In the genomic region with DNA sequence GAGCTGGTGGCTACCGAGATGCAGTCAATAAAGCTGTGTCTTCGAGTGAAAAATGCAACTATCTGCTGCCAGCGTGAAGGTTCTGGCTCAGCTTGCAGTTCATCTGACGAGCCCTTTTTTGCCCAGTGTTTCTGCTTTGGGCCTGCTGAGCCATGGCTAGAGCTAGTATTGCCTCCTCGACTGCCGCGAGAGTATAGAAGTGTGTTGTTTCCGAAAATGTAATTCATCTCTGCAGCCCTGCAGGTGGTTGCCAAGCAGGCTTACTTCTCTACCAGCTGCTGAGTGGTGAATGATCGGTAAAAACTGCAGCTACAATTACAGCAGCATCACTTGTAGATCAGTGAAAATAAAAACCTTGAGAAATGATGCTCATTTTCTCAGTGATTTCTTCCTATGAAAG, we compare ENCODE assay signal across 13 cellular contexts.
DNase-seq lines count a peak whose midpoint lies in the region; ATAC-seq and TF ChIP-seq lines count a peak whose summit lies in the region.
"Had no signal": no experiment of that assay in that cellular context is flagged by ENCODE, and none has a peak within 500 bp of the region (broad histone marks: within the 10 kb centered on the region; RNA-seq: fewer than 3 reads in every experiment).

No MANE protein-coding gene starts in this region.

- H3K36me3 Mint-ChIP-seq in endodermal cell (ENCODE audit: low read depth) (no peaks in the 10 kb centered on the region), endothelial cell (ENCODE audit: low read depth, unreplicated experiment) (no peaks in the 10 kb centered on the region)

- peak; percentile 23 for ATAC-seq in left ventricle myocardium superior
- ATAC-seq in Right ventricle myocardium inferior: no peak
- no peak for ATAC-seq in GM19463 (IDR thresholded peaks at IDR 0.05; ENCODE audit: unreplicated experiment)
- ATAC-seq: activated T-cell treated with anti-CD3 and anti-CD28 coated beads, Interleukin-2, amount 50 U/mL, for 4 hours; heart right ventricle had no signal

- 84 to 89% methylated on average over 9 of the region's 9 CpGs for WGBS in endodermal cell (ENCODE audit: insufficient coverage in 1 of 2, insufficient read length in 1 of 2), 2 experiments

- no peak overlapping the region for H3K4me3 ChIP-seq in endodermal cell (ENCODE audit: low read length)
- H3K4me3 ChIP-seq: adrenal gland, heart right ventricle had no signal

- DNase-seq in left ventricle myocardium superior (no peak), Right ventricle myocardium inferior (ENCODE audit: missing footprints) (no peak), NCI-H510A (lab: John Stamatoyannopoulos, UW) (peak; percentile 78), endodermal cell (no peak), endothelial cell (ENCODE audit: low spot score) (no peak)
- DNase-seq in stimulated activated CD4-positive, alpha-beta T cell treated with anti-CD3 and anti-CD28 coated beads, Interleukin-4, amount 100 ng/mL, for 4 hours: no peak
- DNase-seq: activated T-cell treated with anti-CD3 and anti-CD28 coated beads, Interleukin-2, amount 50 U/mL, for 4 hours; heart right ventricle; stimulated activated CD4-positive, alpha-beta T cell treated with anti-CD3 and anti-CD28 coated beads, Interleukin-15, amount 100 ng/mL, for 24 hours; stimulated activated CD8-positive, alpha-beta memory T cell treated with anti-CD3 and anti-CD28 coated beads, Interleukin-4, amount 100 ng/mL, for 48 hours had no signal

- H3K9me3 ChIP-seq in endodermal cell (ENCODE audit: control insufficient read depth, low read length): no peaks in the 10 kb centered on the region
- H3K9me3 ChIP-seq: adrenal gland, heart right ventricle had no signal

- H3K4me1 Mint-ChIP-seq in endodermal cell: peaks cover 9% of the 10 kb centered on the region
- H3K4me1 Mint-ChIP-seq in endothelial cell (ENCODE audit: unreplicated experiment): no peaks in the 10 kb centered on the region

- H3K27me3 ChIP-seq in endodermal cell (ENCODE audit: control insufficient read depth, insufficient read depth, low read length, poor library complexity, severe bottlenecking): no peaks in the 10 kb centered on the region
- H3K27me3 ChIP-seq: adrenal gland, heart right ventricle had no signal

- no peaks in the 10 kb centered on the region for H3K27me3 Mint-ChIP-seq in endodermal cell (ENCODE audit: insufficient read depth)
- H3K27me3 Mint-ChIP-seq in endothelial cell (ENCODE audit: unreplicated experiment): no peaks in the 10 kb centered on the region

- H3K27ac Mint-ChIP-seq in endodermal cell: no peak overlapping the region
- H3K27ac Mint-ChIP-seq in endothelial cell (ENCODE audit: unreplicated experiment): no peak overlapping the region

- H3K4me3 Mint-ChIP-seq in endodermal cell: no peak overlapping the region
- H3K4me3 Mint-ChIP-seq in endothelial cell (ENCODE audit: unreplicated experiment): no peak overlapping the region
- H3K4me3 Mint-ChIP-seq: activated T-cell treated with anti-CD3 and anti-CD28 coated beads, Interleukin-2, amount 50 U/mL, for 4 hours had no signal

- H3K9me3 Mint-ChIP-seq in endodermal cell (no peaks in the 10 kb centered on the region), endothelial cell (ENCODE audit: unreplicated experiment) (no peaks in the 10 kb centered on the region)
- H3K9me3 Mint-ChIP-seq: activated T-cell treated with anti-CD3 and anti-CD28 coated beads, Interleukin-2, amount 50 U/mL, for 4 hours had no signal

- H3K27ac ChIP-seq in endodermal cell (ENCODE audit: low read depth, low read length) (peak overlapping the region; percentile 21), temporal lobe (ENCODE audit: low read depth, low read length) (peak overlapping the region; percentile 38)
- H3K27ac ChIP-seq: adrenal gland, heart right ventricle had no signal

- no peaks in the 10 kb centered on the region for H3K4me1 ChIP-seq in endodermal cell (ENCODE audit: control insufficient read depth, insufficient read depth, low read length)
- H3K4me1 ChIP-seq: adrenal gland had no signal

- no peak overlapping the region for H3K9ac ChIP-seq in endodermal cell (ENCODE audit: extremely low read depth, low read length, poor library complexity, severe bottlenecking)

- TF ChIP-seq CTCF in endodermal cell (conservative IDR thresholded peaks at IDR 0.05) (no peak), endothelial cell (IDR thresholded peaks at IDR 0.05; ENCODE audit: unreplicated experiment) (no peak)

- peaks cover 5% of the 10 kb centered on the region for H3K36me3 ChIP-seq in endodermal cell (ENCODE audit: control insufficient read depth, insufficient read depth, low read length)
- H3K36me3 ChIP-seq: adrenal gland had no signal

- intact Hi-C loops in left ventricle myocardium superior (cut with micrococcal nuclease): loop anchor here (10.0 kb wide), 1 partner anchor 199 kb away; no protein-coding TSS in a partner anchor
- intact Hi-C loops in Right ventricle myocardium inferior (cut with DNase I): no loop called here
